ENCODE assay signal across 11 cellular contexts in genomic region chr17:61997649-61998048, GRCh38.
DNase-seq lines count a peak whose midpoint lies in the region; ATAC-seq and TF ChIP-seq lines count a peak whose summit lies in the region.
"Had no signal": no experiment of that assay in that cellular context is flagged by ENCODE, and none has a peak within 500 bp of the region (broad histone marks: within the 10 kb centered on the region; RNA-seq: fewer than 3 reads in every experiment).

No MANE protein-coding gene starts in this region.

- intact Hi-C loops in Right ventricle myocardium inferior (cut with DNase I): loop anchor here (5.0 kb wide), 1 partner anchor 70 kb away; the partner anchor contains the start of gene MED13
- intact Hi-C loops in left ventricle myocardium superior (cut with micrococcal nuclease): loop anchor here (10.0 kb wide), 1 partner anchor 57 kb away; no protein-coding TSS in a partner anchor

- no peak overlapping the region for H3K27ac ChIP-seq in right atrium auricular region
- peak overlapping the region; percentile 42 for H3K27ac ChIP-seq in skeletal muscle tissue (ENCODE audit: low read depth, low read length)

- no peaks in the 10 kb centered on the region for H3K27me3 ChIP-seq in right atrium auricular region
- no peaks in the 10 kb centered on the region for H3K27me3 ChIP-seq in skeletal muscle tissue (ENCODE audit: control insufficient read depth in 3 of 3, insufficient read depth in 3 of 3, low read length in 3 of 3)

- H3K4me3 ChIP-seq in right atrium auricular region (peak overlapping the region in 1 of 2 donors; percentile 9), astrocyte of the cerebellum (ENCODE audit: low read depth, low read length) (no peak overlapping the region), skeletal muscle tissue (ENCODE audit: low read length in 3 of 3) (peak overlapping the region in 1 of 3 donors; percentile 31)
- H3K4me3 ChIP-seq: HAP-1 had no signal

- ATAC-seq in Right ventricle myocardium inferior: peak; percentile 93
- ATAC-seq in left ventricle myocardium superior: peak; percentile 96
- ATAC-seq in GM19035 (IDR thresholded peaks at IDR 0.05; ENCODE audit: unreplicated experiment): no peak
- no peak for ATAC-seq in GM21526 (IDR thresholded peaks at IDR 0.05; ENCODE audit: low FRiP score, unreplicated experiment)

- H3K4me1 ChIP-seq in right atrium auricular region (peaks cover 0 to 15% of the 10 kb centered on the region in 2 donors), skeletal muscle tissue (ENCODE audit: control insufficient read depth in 3 of 3, insufficient read depth in 3 of 3, low read length in 3 of 3) (peaks cover 14 to 19% (median 16%) of the 10 kb centered on the region in 3 donors)

- peak overlapping the region in 2 of 3 donors; percentile 58 to 60 for H3K9ac ChIP-seq in skeletal muscle tissue (ENCODE audit: low read depth in 1 of 3, low read length in 3 of 3)

- H3K9me3 ChIP-seq in right atrium auricular region (no peaks in the 10 kb centered on the region), skeletal muscle tissue (ENCODE audit: control insufficient read depth in 3 of 3, low read length in 3 of 3) (no peaks in the 10 kb centered on the region)
- H3K9me3 ChIP-seq: HAP-1 had no signal

- peaks cover 17% of the 10 kb centered on the region for H3K36me3 ChIP-seq in right atrium auricular region
- peaks cover 0 to 4% (median 3%) of the 10 kb centered on the region in 3 donors for H3K36me3 ChIP-seq in skeletal muscle tissue (ENCODE audit: control insufficient read depth in 3 of 3, insufficient read depth in 3 of 3, low read length in 3 of 3)

- no peak for DNase-seq in Right ventricle myocardium inferior (ENCODE audit: missing footprints)
- DNase-seq in right atrium auricular region (ENCODE audit: low spot score): no peak
- DNase-seq in astrocyte of the cerebellum (ENCODE audit: low read depth): peak; percentile 49
- DNase-seq in left ventricle myocardium superior: no peak
- DNase-seq in HK-2 (ENCODE audit: unreplicated experiment): no peak
- DNase-seq: cerebellar nuclear complex, glutamatergic neuron had no signal

- no peak for TF ChIP-seq CTCF in right atrium auricular region (IDR thresholded peaks at IDR 0.05)
- TF ChIP-seq CTCF in astrocyte of the cerebellum (IDR thresholded peaks at IDR 0.05; ENCODE audit: low read depth, low read length, missing control alignments): no peak

- in situ Hi-C loops in astrocyte of the cerebellum (cut with HindIII; ENCODE audit: low sequenced_read_pairs): no loop called here

Comparison
In these comparisons a context has a peak if more than half of its experiments do, and no peak if none do; other contexts are left out.
1. ATAC-seq: peak in Right ventricle myocardium inferior (single experiment) and left ventricle myocardium superior (single experiment); none in GM19035 (single experiment) and GM21526 (single experiment).